In genomic region chr17:73419051-73419450, GRCh38 we compare ENCODE assay signal across 1 cellular context.
TF ChIP-seq lines count a peak whose summit lies in the region.

No MANE protein-coding gene starts in this region.

TF ChIP-seq in H1, 55 proteins besides CTCF, POLR2A, EP300 and RAD21:
- TF ChIP-seq RBBP5 (IDR thresholded peaks at IDR 0.05; ENCODE audit: borderline replicate concordance, low read depth, low read length) (no peak), JUND (IDR thresholded peaks at IDR 0.05; ENCODE audit: low read length) (no peak)
TF ChIP-seq in H1: peak in this region for 0.
